In the genomic region with DNA sequence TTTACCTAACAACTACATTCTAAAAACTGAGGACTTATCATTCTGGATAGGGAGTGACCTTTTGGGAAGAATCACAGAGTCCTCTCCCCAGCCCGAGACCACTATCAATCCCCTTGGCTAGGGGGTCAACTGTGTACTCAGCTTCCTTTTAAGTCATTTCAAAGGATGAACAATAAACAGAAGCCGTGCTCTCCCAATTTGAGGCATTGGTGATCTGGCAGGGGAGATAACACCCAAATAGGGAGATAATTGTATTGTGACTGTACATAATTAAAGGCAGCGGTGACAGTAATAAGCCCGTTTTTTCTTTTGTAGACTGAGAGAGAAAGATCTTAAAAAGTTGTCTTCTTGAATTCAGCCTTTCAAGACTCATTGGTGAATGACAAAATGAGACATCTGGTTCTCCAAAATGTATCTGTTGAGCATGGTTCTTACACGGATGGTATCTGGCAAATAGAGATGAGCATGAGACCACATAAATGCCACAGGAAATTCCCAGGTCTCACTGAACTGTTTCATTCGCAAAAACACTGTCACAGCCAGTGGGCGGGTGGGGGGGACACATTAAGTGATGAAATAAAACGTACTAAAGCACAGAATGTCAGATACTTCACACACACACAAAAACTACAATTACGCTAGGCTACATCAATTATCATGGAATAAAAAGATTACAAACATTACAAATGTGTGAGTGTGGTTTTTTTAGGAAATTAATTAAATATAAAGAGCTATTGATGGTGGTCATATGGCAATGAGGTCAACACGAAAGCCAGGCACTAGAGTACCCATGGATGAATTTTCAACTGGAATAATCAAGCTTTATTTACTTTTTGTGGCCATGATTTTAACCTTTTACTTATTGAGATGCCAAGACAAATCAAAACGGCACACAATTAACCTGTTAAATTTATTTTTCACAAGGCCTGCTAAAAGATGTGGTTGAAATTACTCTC, we compare ENCODE assay signal across 14 cellular contexts.
A peak's percentile ranks its signal among the peaks of the same experiment; 100 is the strongest.
DNase-seq lines count a peak whose midpoint lies in the region; ATAC-seq, FAIRE-seq and TF ChIP-seq lines count a peak whose summit lies in the region.
"Had no signal": no experiment of that assay in that cellular context is flagged by ENCODE, and none has a peak within 500 bp of the region (broad histone marks: within the 10 kb centered on the region; RNA-seq: fewer than 3 reads in every experiment).

No MANE protein-coding gene starts in this region.

- CTCF ChIA-PET in CD8-positive, alpha-beta T cell (lab: Charles Lee): interaction anchor here (0.6 to 1.2 kb wide), 3 partner anchors 14 to 834 kb away, joined by 3 read pairs; no protein-coding TSS in a partner anchor
- CTCF ChIA-PET in IMR-90 (lab: Yijun Ruan, JAX): interaction anchor here (1.2 kb wide), 1 partner anchor 22 kb away, joined by 3 read pairs; no protein-coding TSS in a partner anchor
- CTCF ChIA-PET in GM12878 (lab: Yijun Ruan, JAX): interaction anchor here (10.0 kb wide), 1 partner anchor 23 kb away, joined by 85 read pairs; no protein-coding TSS in a partner anchor

- TF ChIP-seq POLR2A in IMR-90 (IDR thresholded peaks at IDR 0.05; ENCODE audit: low read depth, low read length) (no peak), GM12878 (IDR thresholded peaks at IDR 0.05; ENCODE audit: low read depth, low read length) (no peak)

- no peak overlapping the region for H2BK15ac ChIP-seq in IMR-90 (ENCODE audit: low read depth, low read length)

- intact Hi-C loops in CD8-positive, alpha-beta T cell (cut with DNase I, micrococcal nuclease): no loop called here
- intact Hi-C loops in IMR-90 (cut with micrococcal nuclease) (no loop called here), GM12878 (cut with micrococcal nuclease; ENCODE audit: unreplicated experiment) (no loop called here)

- in situ Hi-C loops in IMR-90 (cut with MboI; ENCODE audit: low sequenced_read_pairs): no loop called here
- in situ Hi-C loops in GM12878 (cut with MboI): no loop called here

- H3K27me3 ChIP-seq in CD8-positive, alpha-beta T cell (ENCODE audit: insufficient read depth, low read length): no peaks in the 10 kb centered on the region
- H3K27me3 ChIP-seq in IMR-90 (ENCODE audit: control insufficient read depth, insufficient read depth, low read length) (no peaks in the 10 kb centered on the region), GM12878 (replicated peaks in 1 of 2; ENCODE audit: control insufficient read depth in 2 of 2, insufficient read depth in 2 of 2, low read length in 1 of 2) (no peaks in the 10 kb centered on the region)
- H3K27me3 ChIP-seq: gastrocnemius medialis had no signal

- no peaks in the 10 kb centered on the region for H3K9me3 Mint-ChIP-seq in CD8-positive, alpha-beta T cell
- H3K9me3 Mint-ChIP-seq: WTC11 had no signal

- no peaks in the 10 kb centered on the region for H3K9me3 ChIP-seq in CD8-positive, alpha-beta T cell (ENCODE audit: low read length)
- H3K9me3 ChIP-seq in IMR-90 (ENCODE audit: control insufficient read depth, insufficient read depth, low read length) (no peaks in the 10 kb centered on the region), GM12878 (replicated peaks; ENCODE audit: control insufficient read depth, insufficient read depth, low read length) (no peaks in the 10 kb centered on the region)
- H3K9me3 ChIP-seq: gastrocnemius medialis, psoas muscle had no signal

- SMC1A ChIA-PET in GM12878 (lab: Charles Lee; ENCODE audit: uncharacterized antibody, unreplicated experiment): interaction anchor here (0.5 to 1.6 kb wide), 10 partner anchors 14 to 1027 kb away, joined by 3 to 7 read pairs (median 4); partner anchors contain the start of gene NDUFB2

- no peak overlapping the region for H3K18ac ChIP-seq in IMR-90 (ENCODE audit: low read depth, low read length)

- no peak for TF ChIP-seq RAD21 in IMR-90 (IDR thresholded peaks at IDR 0.05; ENCODE audit: low read length)
- TF ChIP-seq RAD21 in GM12878 (IDR thresholded peaks at IDR 0.05; ENCODE audit: insufficient read depth, low read depth, low read length): no peak

- TF ChIP-seq CTCF in CD8-positive, alpha-beta T cell (IDR thresholded peaks at IDR 0.05): no peak
- TF ChIP-seq CTCF in IMR-90 (conservative IDR thresholded peaks at IDR 0.05; ENCODE audit: low read depth, low read length): no peak
- TF ChIP-seq CTCF in GM12878 (IDR thresholded peaks at IDR 0.05 in 2 of 3, conservative IDR thresholded peaks at IDR 0.05 in 1 of 3; ENCODE audit: control insufficient read depth in 2 of 3, extremely low read depth in 1 of 3, insufficient read depth in 1 of 3, low read depth in 3 of 3, low read length in 3 of 3): no peak

- POLR2A ChIA-PET in CD8-positive, alpha-beta T cell (lab: Charles Lee): no interaction called here
- POLR2A ChIA-PET in IMR-90 (lab: Charles Lee; ENCODE audit: unreplicated experiment) (interaction anchor here (0.6 kb wide), 1 partner anchor 214 kb away, joined by 3 read pairs; no protein-coding TSS in a partner anchor), GM12878 (lab: Charles Lee) (interaction anchor here (1.0 kb wide), 1 partner anchor 21 kb away, joined by 4 read pairs; no protein-coding TSS in a partner anchor)

- dilution Hi-C loops in IMR-90 (cut with HindIII; ENCODE audit: low sequenced_read_pairs, unreplicated experiment): no loop called here

- no peak for TF ChIP-seq EP300 in GM12878 (IDR thresholded peaks at IDR 0.05; ENCODE audit: borderline replicate concordance in 1 of 2, control insufficient read depth in 1 of 2, low read depth in 2 of 2, low read length in 2 of 2)

- peaks cover 16% of the 10 kb centered on the region for H3K9me1 ChIP-seq in IMR-90 (ENCODE audit: insufficient read depth, low read length)

- H3K27ac ChIP-seq in CD8-positive, alpha-beta T cell (ENCODE audit: low read depth, low read length): no peak overlapping the region
- H3K27ac ChIP-seq in IMR-90 (ENCODE audit: insufficient read depth, low read length): no peak overlapping the region
- H3K27ac ChIP-seq in GM12878 (ENCODE audit: control insufficient read depth, insufficient read depth): no peak overlapping the region
- H3K27ac ChIP-seq: gastrocnemius medialis, psoas muscle had no signal

- peak; percentile 52 for ATAC-seq in CD8-positive, alpha-beta T cell
- ATAC-seq in IMR-90 (ENCODE audit: low read depth) (no peak), GM12878 (no peak), GM21515 (IDR thresholded peaks at IDR 0.05; ENCODE audit: unreplicated experiment) (no peak)
- ATAC-seq: gastrocnemius medialis, psoas muscle, WTC11 had no signal

- H2BK5ac ChIP-seq in IMR-90 (ENCODE audit: low read depth, low read length, poor library complexity, severe bottlenecking): no peak overlapping the region

- no peak overlapping the region for H3K14ac ChIP-seq in IMR-90 (replicated peaks; ENCODE audit: low read depth, low read length)

- 33% methylated on average over 2 of the region's 11 CpGs; no CpG with 5 or more reads in 1 of the 2 experiments for WGBS in IMR-90 (ENCODE audit: extremely low coverage in 2 of 2, insufficient read length in 1 of 2), 2 experiments
- WGBS in GM12878 (ENCODE audit: insufficient coverage, insufficient replicate concordance, low lambda C conversion rate, missing lambda C conversion rate): 68% methylated on average over 11 of the region's 11 CpGs

- no TSS peak for BruUV-seq in IMR-90 (replicated peaks; lab: Mats Ljungman, UMichigan)
- BruUV-seq in GM12878 (replicated peaks; lab: Mats Ljungman, UMichigan): no TSS peak

- H3K4me3 Mint-ChIP-seq in CD8-positive, alpha-beta T cell: no peak overlapping the region
- H3K4me3 Mint-ChIP-seq: WTC11 had no signal

- peak overlapping the region; percentile 34; the same call in 1 of the 2 replicates for H3K23ac ChIP-seq in IMR-90 (ENCODE audit: low read depth, low read length)

- RAD21 ChIA-PET in GM12878 (lab: Charles Lee; ENCODE audit: unreplicated experiment): interaction anchor here (0.6 to 1.3 kb wide), 3 partner anchors 9 to 22 kb away, joined by 3 to 6 read pairs (median 4); no protein-coding TSS in a partner anchor

- no peaks in the 10 kb centered on the region for H3K36me3 ChIP-seq in CD8-positive, alpha-beta T cell (ENCODE audit: insufficient read depth, low read length)
- H3K36me3 ChIP-seq in IMR-90 (ENCODE audit: control insufficient read depth, insufficient read depth, low read length) (peaks cover 19% of the 10 kb centered on the region), GM12878 (ENCODE audit: control insufficient read depth in 2 of 2, insufficient read depth in 2 of 2, low read length in 1 of 2) (no peaks in the 10 kb centered on the region; a peak in 1 of 4 replicates)
- H3K36me3 ChIP-seq: gastrocnemius medialis had no signal

- H4K8ac ChIP-seq in IMR-90 (ENCODE audit: low read depth in 2 of 2, low read length in 2 of 2): 0 out of 4 replicates have a peak overlapping the region, but pooled peaks of 1 of the 2 experiments have one; percentile 33

- peaks cover 17% of the 10 kb centered on the region for H3K4me1 Mint-ChIP-seq in CD8-positive, alpha-beta T cell (ENCODE audit: low read depth)

- H3K79me2 ChIP-seq in GM12878 (ENCODE audit: control insufficient read depth, insufficient read depth, low read length): no peaks in the 10 kb centered on the region

- H3K27me3 Mint-ChIP-seq in CD8-positive, alpha-beta T cell (ENCODE audit: low read depth): no peaks in the 10 kb centered on the region

- H3K4ac ChIP-seq in IMR-90 (ENCODE audit: low read depth, low read length): no peak overlapping the region

- H2AFZ ChIP-seq in IMR-90 (replicated peaks; ENCODE audit: low read length, poor library complexity): no peak overlapping the region
- H2AFZ ChIP-seq in GM12878 (ENCODE audit: control insufficient read depth, low read depth, low read length): no peak overlapping the region

- H3K56ac ChIP-seq in IMR-90 (ENCODE audit: extremely low read depth, insufficient read depth, low read length): no peak overlapping the region

- H2BK20ac ChIP-seq in IMR-90 (ENCODE audit: low read depth, low read length): no peak overlapping the region

- H3K4me3 ChIP-seq in CD8-positive, alpha-beta T cell (ENCODE audit: low read depth, low read length): no peak overlapping the region
- H3K4me3 ChIP-seq in IMR-90 (ENCODE audit: insufficient read depth, low read depth, low read length) (no peak overlapping the region), GM12878 (no peak overlapping the region)
- H3K4me3 ChIP-seq: gastrocnemius medialis, psoas muscle had no signal

- no peak overlapping the region for H2AK5ac ChIP-seq in IMR-90 (ENCODE audit: low read depth, low read length)

- peaks cover 39% of the 10 kb centered on the region for H4K20me1 ChIP-seq in IMR-90 (ENCODE audit: insufficient read depth, low read length)
- H4K20me1 ChIP-seq in GM12878 (ENCODE audit: control insufficient read depth, insufficient read depth): no peaks in the 10 kb centered on the region

- no peak overlapping the region for H2AK9ac ChIP-seq in IMR-90 (replicated peaks; ENCODE audit: low read depth, low read length, poor library complexity)

- H3K27ac Mint-ChIP-seq in CD8-positive, alpha-beta T cell: no peak overlapping the region
- H3K27ac Mint-ChIP-seq: WTC11 had no signal

- DNase-seq in CD8-positive, alpha-beta T cell: no peak
- DNase-seq in IMR-90: no peak
- DNase-seq in GM12878 (ENCODE audit: low read depth, low spot score): no peak
- DNase-seq in pons (ENCODE audit: low spot score): peak; percentile 81
- no peak for DNase-seq in medulla oblongata (ENCODE audit: extremely low spot score)
- no peak for DNase-seq in NK-92 (lab: John Stamatoyannopoulos, UW; ENCODE audit: unreplicated experiment)
- DNase-seq in LoVo (ENCODE audit: low spot score): no peak
- DNase-seq: activated effector memory CD4-positive, alpha-beta T cell treated with Interleukin-2 at 50 U/mL for 16 hours; gastrocnemius medialis; psoas muscle had no signal

- H4K5ac ChIP-seq in IMR-90 (ENCODE audit: low read depth, low read length): no peak overlapping the region

- peaks cover 40 to 85% of the 10 kb centered on the region in 2 experiments for H3K79me1 ChIP-seq in IMR-90 (ENCODE audit: low read depth in 1 of 2, low read length in 2 of 2)

- H3K36me3 Mint-ChIP-seq in CD8-positive, alpha-beta T cell: peaks cover 4% of the 10 kb centered on the region
- H3K36me3 Mint-ChIP-seq: WTC11 had no signal

- no peak overlapping the region for H3K9ac ChIP-seq in IMR-90 (ENCODE audit: low read depth, low read length)
- no peak overlapping the region for H3K9ac ChIP-seq in GM12878 (ENCODE audit: control insufficient read depth, insufficient read depth, low read length)

- no peak overlapping the region for H2BK120ac ChIP-seq in IMR-90 (ENCODE audit: low read depth, low read length)

- H3K4me2 ChIP-seq in IMR-90 (ENCODE audit: low read depth, low read length) (no peak overlapping the region), GM12878 (ENCODE audit: control insufficient read depth, insufficient read depth) (no peak overlapping the region)

- FAIRE-seq in GM12878 (lab: Jason Lieb, UNC): no peak
- FAIRE-seq: bronchial epithelial cell, endometrium had no signal

- peaks cover 4% of the 10 kb centered on the region for H3K4me1 ChIP-seq in CD8-positive, alpha-beta T cell (ENCODE audit: insufficient read depth, low read length)
- H3K4me1 ChIP-seq in IMR-90 (ENCODE audit: control insufficient read depth, insufficient read depth, low read length): peaks cover 7% of the 10 kb centered on the region
- H3K4me1 ChIP-seq in GM12878 (ENCODE audit: control insufficient read depth, insufficient read depth, low read length): peaks cover 20% of the 10 kb centered on the region

- no peak overlapping the region for H4K91ac ChIP-seq in IMR-90 (ENCODE audit: insufficient read depth, low read depth, low read length)
